In genomic region chr11:77732143-77732542, GRCh38 we compare ENCODE assay signal across 1 cellular context.
TF ChIP-seq lines count a peak whose summit lies in the region.

No MANE protein-coding gene starts in this region.

TF ChIP-seq in HepG2, 621 proteins besides CTCF, POLR2A, EP300 and RAD21 (continued from another document):
- peak; percentile 21; the same call in 1 of the 2 replicates for TF ChIP-seq PHF21A (CRISPR knock-in tag; IDR thresholded peaks at IDR 0.05)
- no peak for TF ChIP-seq FOXC1 (CRISPR knock-in tag; IDR thresholded peaks at IDR 0.05; ENCODE audit: borderline replicate concordance)
- TF ChIP-seq SAP130 (CRISPR knock-in tag; IDR thresholded peaks at IDR 0.05; ENCODE audit: low read depth): 0 out of 2 replicates have a peak, but pooled peaks have one; percentile 20
- TF ChIP-seq FOXA3 (CRISPR knock-in tag; IDR thresholded peaks at IDR 0.05): 0 out of 2 replicates have a peak, but pooled peaks have one; percentile 9
- TF ChIP-seq ZNF841 (CRISPR knock-in tag; IDR thresholded peaks at IDR 0.05; ENCODE audit: borderline replicate concordance): no peak
- TF ChIP-seq MIER3 (CRISPR knock-in tag; IDR thresholded peaks at IDR 0.05; ENCODE audit: borderline replicate concordance): no peak
- peak; percentile 82 for TF ChIP-seq HOMEZ (CRISPR knock-in tag; IDR thresholded peaks at IDR 0.05; ENCODE audit: low read depth)
- peak; percentile 65 for TF ChIP-seq HNF4A (CRISPR knock-in tag; IDR thresholded peaks at IDR 0.05)
- TF ChIP-seq FOXP4 (CRISPR knock-in tag; IDR thresholded peaks at IDR 0.05): 0 out of 2 replicates have a peak, but pooled peaks have one; percentile 49
- TF ChIP-seq ZFP1 (CRISPR knock-in tag; IDR thresholded peaks at IDR 0.05): no peak
